35 cellular contexts compared by ENCODE assay signal in genomic region chr10:113651898-113652297, GRCh38. TPM values are rescaled to one million over a fixed set of nuclear protein-coding genes. Genes with fewer than 3 reads are reported as not detected.
"Had no signal": no experiment of that assay in that cellular context is flagged by ENCODE, and none has a peak within 500 bp of the region (broad histone marks: within the 10 kb centered on the region; RNA-seq: fewer than 3 reads in every experiment).

No MANE protein-coding gene starts in this region.

- H3K27me3 ChIP-seq: neural progenitor cell, spleen, suprapubic skin, testis, tibial artery, transverse colon, upper lobe of right lung, uterus had no signal

- H3K36me3 ChIP-seq: neural progenitor cell, neutrophil, prostate gland, spleen, suprapubic skin, tibial artery, transverse colon, upper lobe of right lung, uterus had no signal

- H3K4me1 Mint-ChIP-seq: naive thymus-derived CD4-positive, alpha-beta T cell; natural killer cell; stimulated activated memory B cell treated with anti-CD40 and anti-IgM and Interleukin-4, amounts not matched to agents 10 μg/mL and 1 μg/mL and 100 μg/mL, for 72 hours; stimulated activated naive CD8-positive, alpha-beta T cell treated with anti-CD3 and anti-CD28 coated beads, Interleukin-15, amount 100 ng/mL, for 72 hours had no signal

- H3K4me1 ChIP-seq: neural progenitor cell, parathyroid adenoma, prostate gland, spleen, suprapubic skin, testis, transverse colon, upper lobe of right lung, uterus had no signal

- H3K27ac ChIP-seq: neural progenitor cell, neutrophil, parathyroid adenoma, prostate gland, skin epidermis, spleen, suprapubic skin, testis, tibial artery, transverse colon, upper lobe of right lung, uterus had no signal

- H3K36me3 Mint-ChIP-seq: naive thymus-derived CD4-positive, alpha-beta T cell; natural killer cell; neural progenitor cell; stimulated activated memory B cell treated with anti-CD40 and anti-IgM and Interleukin-4, amounts not matched to agents 10 μg/mL and 1 μg/mL and 100 μg/mL, for 72 hours; type B pancreatic cell had no signal

- DNase-seq: naive thymus-derived CD4-positive, alpha-beta T cell; natural killer cell; nucleus accumbens; posterior cingulate gyrus; right cardiac atrium; spleen; stimulated activated CD4-positive, alpha-beta T cell treated with anti-CD3 and anti-CD28 coated beads, Interleukin-12 subunit alpha, Interleukin-12 subunit beta, amount 100 ng/mL, for 4 hours; stimulated activated CD4-positive, alpha-beta T cell treated with anti-CD3 and anti-CD28 coated beads, Interleukin-1b, Interleukin-23, amount 100 ng/mL, for 48 hours; stimulated activated CD4-positive, alpha-beta T cell treated with anti-CD3 and anti-CD28 coated beads, Interleukin-4, amount 100 ng/mL, for 1 hour; stimulated activated CD4-positive, alpha-beta T cell treated with anti-CD3 and anti-CD28 coated beads, Interleukin-4, amount 100 ng/mL, for 4 hours; stimulated activated CD8-positive, alpha-beta memory T cell treated with anti-CD3 and anti-CD28 coated beads, Interleukin-4, amount 100 ng/mL, for 48 hours; stimulated activated naive CD4-positive, alpha-beta T cell; stimulated activated naive CD8-positive, alpha-beta T cell treated with anti-CD3 and anti-CD28 coated beads, Interleukin-15, amount 100 ng/mL, for 72 hours; stimulated activated naive CD8-positive, alpha-beta T cell treated with anti-CD3 and anti-CD28 coated beads, Interleukin-15, Interleukin-2, amounts not matched to agents 100 U/mL and 50 U/mL, for 24 hours; substantia nigra; testis; tibial artery; transverse colon; upper lobe of right lung; uterus had no signal

- H3K9me3 Mint-ChIP-seq: naive thymus-derived CD4-positive, alpha-beta T cell; natural killer cell; nephron; neural progenitor cell; stimulated activated memory B cell treated with anti-CD40 and anti-IgM and Interleukin-4, amounts not matched to agents 10 μg/mL and 1 μg/mL and 100 μg/mL, for 72 hours; type B pancreatic cell had no signal

- H3K27me3 Mint-ChIP-seq: type B pancreatic cell had no signal

- H3K4me3 Mint-ChIP-seq: naive thymus-derived CD4-positive, alpha-beta T cell; natural killer cell; nephron; neural progenitor cell; stimulated activated memory B cell treated with anti-CD40 and anti-IgM and Interleukin-4, amounts not matched to agents 10 μg/mL and 1 μg/mL and 100 μg/mL, for 72 hours; stimulated activated naive CD8-positive, alpha-beta T cell treated with anti-CD3 and anti-CD28 coated beads, Interleukin-15, amount 100 ng/mL, for 72 hours; type B pancreatic cell had no signal

- H3K9me3 ChIP-seq: neutrophil, prostate gland, spleen, suprapubic skin, testis, tibial artery, transverse colon, upper lobe of right lung, uterus had no signal

- H3K27ac Mint-ChIP-seq: naive thymus-derived CD4-positive, alpha-beta T cell; natural killer cell; nephron; neural progenitor cell; stimulated activated memory B cell treated with anti-CD40 and anti-IgM and Interleukin-4, amounts not matched to agents 10 μg/mL and 1 μg/mL and 100 μg/mL, for 72 hours; stimulated activated naive CD8-positive, alpha-beta T cell treated with anti-CD3 and anti-CD28 coated beads, Interleukin-15, amount 100 ng/mL, for 72 hours; type B pancreatic cell had no signal

- H3K4me3 ChIP-seq: neural progenitor cell, prostate gland, skin epidermis, smooth muscle cell, spleen, suprapubic skin, testis, tibial artery, transverse colon, upper lobe of right lung, uterus had no signal

- ATAC-seq: naive thymus-derived CD4-positive, alpha-beta T cell; natural killer cell; right cardiac atrium; sciatic nerve; stimulated activated memory B cell treated with anti-CD40 and anti-IgM and Interleukin-4, amounts not matched to agents 10 μg/mL and 1 μg/mL and 100 μg/mL, for 72 hours; stimulated activated naive CD8-positive, alpha-beta T cell treated with anti-CD3 and anti-CD28 coated beads, Interleukin-15, amount 100 ng/mL, for 72 hours; stimulated activated naive CD8-positive, alpha-beta T cell treated with anti-CD3 and anti-CD28 coated beads, Interleukin-15, Interleukin-2, amounts not matched to agents 100 U/mL and 50 U/mL, for 24 hours; upper lobe of right lung had no signal

RNA-seq across cellular contexts. Expression of gene NRAP, which starts 11.9 kb away (rescaled TPM):
- total RNA-seq: naive thymus-derived CD4-positive, alpha-beta T cell; natural killer cell; omental fat pad; osteocyte; sciatic nerve; smooth muscle cell had no signal
- polyA plus RNA-seq: naive thymus-derived CD4-positive, alpha-beta T cell; neural cell; smooth muscle cell; urinary bladder had no signal
